15 cellular contexts compared by ENCODE assay signal in genomic region chr2:101718479-101718878, GRCh38. TPM values are rescaled to one million over a fixed set of nuclear protein-coding genes. Genes with fewer than 3 reads are reported as not detected.
DNase-seq lines count a peak whose midpoint lies in the region; ATAC-seq and TF ChIP-seq lines count a peak whose summit lies in the region.
"Had no signal": no experiment of that assay in that cellular context is flagged by ENCODE, and none has a peak within 500 bp of the region (broad histone marks: within the 10 kb centered on the region; RNA-seq: fewer than 3 reads in every experiment).

No MANE protein-coding gene starts in this region.

- 0 out of 2 replicates have a peak, but pooled peaks cover 3% of the 10 kb centered on the region for H3F3A ChIP-seq in Loucy (ENCODE audit: low read depth)

- H3K9me3 ChIP-seq in Loucy (ENCODE audit: insufficient read depth, low read depth, low read length) = no peaks in the 10 kb centered on the region
- H3K9me3 ChIP-seq: testis had no signal

- intact Hi-C loops in activated CD4-positive, alpha-beta T cell treated with anti-CD3 and anti-CD28 coated beads for 36 hours (cut with DNase I, micrococcal nuclease) = loop anchor here (2.0 to 10.0 kb wide), 9 partner anchors 14 to 716 kb away; partner anchors contain the start of genes CNOT11 (in 1 of the 2) and RNF149 (in 1 of the 2)
- intact Hi-C loops in natural killer cell (cut with micrococcal nuclease) = no loop called here

- H3K36me3 ChIP-seq in Loucy (ENCODE audit: insufficient read depth, low read length) = no peaks in the 10 kb centered on the region

- TF ChIP-seq CTCF in Loucy (conservative IDR thresholded peaks at IDR 0.05; ENCODE audit: low read length) (no peak), natural killer cell (IDR thresholded peaks at IDR 0.05) (no peak)

- peak overlapping the region; percentile 38 for H3K4me3 Mint-ChIP-seq in activated CD4-positive, alpha-beta T cell treated with anti-CD3 and anti-CD28 coated beads for 36 hours
- peak overlapping the region; percentile 61 for H3K4me3 Mint-ChIP-seq in activated naive CD8-positive, alpha-beta T cell
- peak overlapping the region; percentile 57 for H3K4me3 Mint-ChIP-seq in natural killer cell
- H3K4me3 Mint-ChIP-seq: dendritic cell treated with granulocyte-macrophage colony-stimulating factor and Interleukin-4, amounts not matched to agents 40 ng/mL and 50 ng/mL, for 4 days had no signal

- H3K9ac ChIP-seq in Loucy (ENCODE audit: low read depth, low read length, poor library complexity, severe bottlenecking) = peak overlapping the region; percentile 26

- no peaks in the 10 kb centered on the region for H3K9me2 ChIP-seq in Loucy (replicated peaks; ENCODE audit: low read depth, low read length)

- H3K27ac Mint-ChIP-seq in activated CD4-positive, alpha-beta T cell treated with anti-CD3 and anti-CD28 coated beads for 36 hours = peak overlapping the region; percentile 96
- H3K27ac Mint-ChIP-seq in activated naive CD8-positive, alpha-beta T cell = peak overlapping the region; percentile 96
- peak overlapping the region; percentile 90 to 93 for H3K27ac Mint-ChIP-seq in natural killer cell
- H3K27ac Mint-ChIP-seq: dendritic cell treated with granulocyte-macrophage colony-stimulating factor and Interleukin-4, amounts not matched to agents 40 ng/mL and 50 ng/mL, for 4 days had no signal

- CTCF ChIA-PET in activated CD4-positive, alpha-beta T cell treated with anti-CD3 and anti-CD28 coated beads for 36 hours (lab: Charles Lee) = interaction anchor here (0.9 to 3.7 kb wide), 10 partner anchors 9 to 217 kb away, joined by 3 to 24 read pairs (median 6); partner anchors contain the start of gene MAP4K4

- DNase-seq in activated CD4-positive, alpha-beta T cell treated with anti-CD3 and anti-CD28 coated beads for 36 hours = no peak
- no peak for DNase-seq in activated CD4-positive, alpha-beta T cell treated with anti-CD3 and anti-CD28 coated beads for 4 hours
- no peak for DNase-seq in natural killer cell
- DNase-seq: activated CD8-positive, alpha-beta memory T cell treated with anti-CD3 and anti-CD28 coated beads, Interleukin-2, amount 50 U/mL, for 48 hours; NCI-H1436 treated with DMSO at 0.1 percent for 48 hours; NCI-H2227 treated with DMSO at 0.1 percent for 48 hours; SJCRH30; testis had no signal

- POLR2A ChIA-PET in activated CD4-positive, alpha-beta T cell treated with anti-CD3 and anti-CD28 coated beads for 36 hours (lab: Charles Lee) = interaction anchor here (0.6 to 3.0 kb wide), 9 partner anchors 8 to 649 kb away, joined by 3 to 9 read pairs (median 4); no protein-coding TSS in a partner anchor

- peaks cover 96% of the 10 kb centered on the region for H3K4me1 Mint-ChIP-seq in activated CD4-positive, alpha-beta T cell treated with anti-CD3 and anti-CD28 coated beads for 36 hours
- H3K4me1 Mint-ChIP-seq in activated naive CD8-positive, alpha-beta T cell (ENCODE audit: low read depth) = peaks cover 92% of the 10 kb centered on the region
- H3K4me1 Mint-ChIP-seq in natural killer cell = peaks cover 59 to 68% of the 10 kb centered on the region in 2 donors

- H3K9me3 Mint-ChIP-seq in activated CD4-positive, alpha-beta T cell treated with anti-CD3 and anti-CD28 coated beads for 36 hours (ENCODE audit: low read depth) = peaks cover 11% of the 10 kb centered on the region
- H3K9me3 Mint-ChIP-seq in activated naive CD8-positive, alpha-beta T cell (ENCODE audit: low read depth) = peaks cover 5% of the 10 kb centered on the region
- no peaks in the 10 kb centered on the region for H3K9me3 Mint-ChIP-seq in natural killer cell
- H3K9me3 Mint-ChIP-seq: dendritic cell treated with granulocyte-macrophage colony-stimulating factor and Interleukin-4, amounts not matched to agents 40 ng/mL and 50 ng/mL, for 4 days had no signal

- peaks cover 73% of the 10 kb centered on the region for H4K20me1 ChIP-seq in Loucy (ENCODE audit: insufficient read depth, low read length, poor library complexity, severe bottlenecking)

- H3K4me2 ChIP-seq in Loucy (ENCODE audit: low read depth, low read length, poor library complexity, severe bottlenecking) = peak overlapping the region; percentile 49

- H3K27me3 ChIP-seq in Loucy (ENCODE audit: insufficient read depth, low read length, poor library complexity, severe bottlenecking) = no peaks in the 10 kb centered on the region
- H3K27me3 ChIP-seq: SJCRH30, testis had no signal

- H3K36me3 Mint-ChIP-seq in activated CD4-positive, alpha-beta T cell treated with anti-CD3 and anti-CD28 coated beads for 36 hours (ENCODE audit: low read depth) = peaks cover 32% of the 10 kb centered on the region
- H3K36me3 Mint-ChIP-seq in activated naive CD8-positive, alpha-beta T cell = peaks cover 11% of the 10 kb centered on the region
- no peaks in the 10 kb centered on the region for H3K36me3 Mint-ChIP-seq in natural killer cell

- peak overlapping the region; percentile 9 for H3K4me3 ChIP-seq in Loucy (ENCODE audit: low read length, poor library complexity, severe bottlenecking)
- H3K4me3 ChIP-seq: SJCRH30, testis had no signal

- H3K4me1 ChIP-seq in Loucy (ENCODE audit: insufficient read depth, low read length, poor library complexity, severe bottlenecking) = peaks cover 65% of the 10 kb centered on the region

- H3K79me2 ChIP-seq in Loucy (ENCODE audit: insufficient read depth, low read length) = peaks cover 99% of the 10 kb centered on the region

- no peaks in the 10 kb centered on the region for H3K27me3 Mint-ChIP-seq in activated CD4-positive, alpha-beta T cell treated with anti-CD3 and anti-CD28 coated beads for 36 hours
- H3K27me3 Mint-ChIP-seq in activated naive CD8-positive, alpha-beta T cell = no peaks in the 10 kb centered on the region
- no peaks in the 10 kb centered on the region for H3K27me3 Mint-ChIP-seq in natural killer cell (ENCODE audit: low read depth in 2 of 2)
- H3K27me3 Mint-ChIP-seq: dendritic cell treated with granulocyte-macrophage colony-stimulating factor and Interleukin-4, amounts not matched to agents 40 ng/mL and 50 ng/mL, for 4 days had no signal

- ATAC-seq in activated CD4-positive, alpha-beta T cell treated with anti-CD3 and anti-CD28 coated beads for 36 hours = no peak
- ATAC-seq in natural killer cell = no peak
- no peak for ATAC-seq in esophagus mucosa
- ATAC-seq in GM19023 (IDR thresholded peaks at IDR 0.05; ENCODE audit: unreplicated experiment) = no peak
- ATAC-seq in GM21619 (IDR thresholded peaks at IDR 0.05; ENCODE audit: unreplicated experiment) = no peak
- ATAC-seq: left lobe of liver had no signal

- no peak overlapping the region for H2AFZ ChIP-seq in Loucy (ENCODE audit: low read length)

RNA-seq across cellular contexts. Expression of gene MAP4K4, which starts 21.0 kb away (rescaled TPM):
- total RNA-seq in activated CD4-positive, alpha-beta T cell treated with anti-CD3 and anti-CD28 coated beads for 36 hours = 10 to 100 TPM; 62.3 to 70.2 TPM
- total RNA-seq in natural killer cell = 10 to 100 TPM; 60.2 to 80.3 (median 66.5) TPM
- 62.9 TPM for total RNA-seq in esophagus mucosa
